In genomic region chr5:132387649-132388117, GRCh38 we compare ENCODE assay signal across 9 cellular contexts. TPM values are rescaled to one million over a fixed set of nuclear protein-coding genes. Genes with fewer than 3 reads are reported as not detected.
A peak's percentile ranks its signal among the peaks of the same experiment; 100 is the strongest.
DNase-seq lines count a peak whose midpoint lies in the region; ATAC-seq and TF ChIP-seq lines count a peak whose summit lies in the region.
"Had no signal": no experiment of that assay in that cellular context is flagged by ENCODE, and none has a peak within 500 bp of the region (broad histone marks: within the 10 kb centered on the region; RNA-seq: fewer than 3 reads in every experiment).

No MANE protein-coding gene starts in this region.

- CTCF ChIA-PET in Panc1 (lab: Charles Lee): interaction anchor here (0.5 to 4.2 kb wide), 7 partner anchors 19 to 715 kb away, joined by 3 to 20 read pairs (median 3); no protein-coding TSS in a partner anchor

- no peak for TF ChIP-seq CTCF in Panc1 (IDR thresholded peaks at IDR 0.05)

- H3K4me3 ChIP-seq in Panc1 (ENCODE audit: low read depth in 2 of 2, low read length in 2 of 2) (no peak overlapping the region), muscle layer of duodenum (ENCODE audit: low read depth in 1 of 2, low read length in 2 of 2) (peak overlapping the region; percentile 19 to 25)

- peaks cover 40% of the 10 kb centered on the region for H3K4me1 ChIP-seq in Panc1 (ENCODE audit: control insufficient read depth, insufficient read depth, low read length)
- peaks cover 44 to 54% of the 10 kb centered on the region in 2 donors for H3K4me1 ChIP-seq in muscle layer of duodenum (ENCODE audit: control insufficient read depth in 1 of 2, insufficient read depth in 2 of 2, low read length in 2 of 2)

- POLR2A ChIA-PET in Panc1 (lab: Charles Lee): no interaction called here

- BruUV-seq in Panc1 (replicated peaks; lab: Mats Ljungman, UMichigan): no TSS peak

- DNase-seq in EH (ENCODE audit: low read depth) (peak; percentile 100), Panc1 (ENCODE audit: low read depth, low spot score) (no peak), ecto neural progenitor cell (ENCODE audit: low spot score) (peak; percentile 39), NCI-H345 (lab: John Stamatoyannopoulos, UW) (no peak)
- DNase-seq: naive B cell had no signal

- peak overlapping the region; percentile 45 for H3K27ac ChIP-seq in Panc1 (ENCODE audit: low read length)
- H3K27ac ChIP-seq in muscle layer of duodenum (ENCODE audit: low read length): peak overlapping the region; percentile 90

- in situ Hi-C loops in Panc1 (cut with HindIII; ENCODE audit: low pct_unique_long_range_greater_than_20kb, low sequenced_read_pairs): loop anchor here (25.0 kb wide), 1 partner anchor 100 kb away; the partner anchor contains the start of gene IRF1

- no peaks in the 10 kb centered on the region for H3K9me3 ChIP-seq in Panc1 (ENCODE audit: control insufficient read depth, insufficient read depth, low read depth, low read length)
- no peaks in the 10 kb centered on the region for H3K9me3 ChIP-seq in muscle layer of duodenum (ENCODE audit: control insufficient read depth in 1 of 2, low read length in 2 of 2)

- H3K36me3 ChIP-seq in Panc1 (ENCODE audit: control insufficient read depth, insufficient read depth, low read length): no peaks in the 10 kb centered on the region
- H3K36me3 ChIP-seq in muscle layer of duodenum (ENCODE audit: control insufficient read depth in 1 of 2, insufficient read depth in 2 of 2, low read length in 2 of 2): peaks cover 7 to 10% of the 10 kb centered on the region in 2 donors

- H3K27me3 ChIP-seq in Panc1 (ENCODE audit: control insufficient read depth, insufficient read depth, low read length) (no peaks in the 10 kb centered on the region), muscle layer of duodenum (ENCODE audit: low read depth, low read length) (no peaks in the 10 kb centered on the region)

- ATAC-seq in Panc1: peak; percentile 50
- no peak for ATAC-seq in HG03565 (IDR thresholded peaks at IDR 0.05; ENCODE audit: unreplicated experiment)
- no peak for ATAC-seq in GM19397 (IDR thresholded peaks at IDR 0.05; ENCODE audit: unreplicated experiment)
- no peak for ATAC-seq in HG02571 (IDR thresholded peaks at IDR 0.05; ENCODE audit: unreplicated experiment)

- intact Hi-C loops in Panc1 (cut with micrococcal nuclease; ENCODE audit: unreplicated experiment): loop anchor here (10.0 kb wide), 1 partner anchor 437 kb away; no protein-coding TSS in a partner anchor

RNA-seq across cellular contexts. Expression of gene SLC22A5, which starts 18.2 kb away (rescaled TPM):
- 9.5 TPM for total RNA-seq in Panc1 (2021; ENCODE audit: unreplicated experiment)
- 7.2 TPM for polyA plus RNA-seq in Panc1 (2012; ENCODE audit: insufficient read length)

Comparison
In these comparisons a context has a peak if more than half of its experiments do, and no peak if none do; other contexts are left out.
1. DNase-seq: peak in EH (single experiment) and ecto neural progenitor cell (single experiment); none in Panc1 (single experiment) and NCI-H345 (single experiment).
2. H3K4me3 ChIP-seq: peak in muscle layer of duodenum (2 of 2); none in Panc1 (0 of 2).